In the genomic region with DNA sequence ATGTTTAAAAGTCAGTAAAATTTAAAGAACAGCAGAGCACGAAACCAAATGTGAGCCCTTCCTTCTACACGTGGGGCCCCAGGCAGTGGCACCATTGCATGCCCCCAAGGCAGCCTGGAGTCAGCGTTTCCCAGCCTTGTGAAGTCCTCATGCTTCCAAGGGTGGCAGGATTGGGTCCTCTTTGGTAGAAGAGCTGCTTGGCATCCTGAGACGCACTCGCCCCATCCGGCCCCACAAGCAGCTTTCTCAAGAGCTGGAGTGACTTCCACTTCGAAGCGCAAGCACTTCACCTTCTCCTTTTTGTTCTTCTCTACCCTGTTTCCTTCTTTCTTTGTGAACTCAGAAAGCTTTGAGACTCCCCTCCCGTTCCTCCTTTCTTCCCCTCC, we compare ENCODE assay signal across 2 cellular contexts.
TF ChIP-seq lines count a peak whose summit lies in the region.

No MANE protein-coding gene starts in this region.

TF ChIP-seq in SK-N-SH, 30 proteins besides CTCF, POLR2A, EP300 and RAD21 (continued from another document):
- TF ChIP-seq, protein P1, sequence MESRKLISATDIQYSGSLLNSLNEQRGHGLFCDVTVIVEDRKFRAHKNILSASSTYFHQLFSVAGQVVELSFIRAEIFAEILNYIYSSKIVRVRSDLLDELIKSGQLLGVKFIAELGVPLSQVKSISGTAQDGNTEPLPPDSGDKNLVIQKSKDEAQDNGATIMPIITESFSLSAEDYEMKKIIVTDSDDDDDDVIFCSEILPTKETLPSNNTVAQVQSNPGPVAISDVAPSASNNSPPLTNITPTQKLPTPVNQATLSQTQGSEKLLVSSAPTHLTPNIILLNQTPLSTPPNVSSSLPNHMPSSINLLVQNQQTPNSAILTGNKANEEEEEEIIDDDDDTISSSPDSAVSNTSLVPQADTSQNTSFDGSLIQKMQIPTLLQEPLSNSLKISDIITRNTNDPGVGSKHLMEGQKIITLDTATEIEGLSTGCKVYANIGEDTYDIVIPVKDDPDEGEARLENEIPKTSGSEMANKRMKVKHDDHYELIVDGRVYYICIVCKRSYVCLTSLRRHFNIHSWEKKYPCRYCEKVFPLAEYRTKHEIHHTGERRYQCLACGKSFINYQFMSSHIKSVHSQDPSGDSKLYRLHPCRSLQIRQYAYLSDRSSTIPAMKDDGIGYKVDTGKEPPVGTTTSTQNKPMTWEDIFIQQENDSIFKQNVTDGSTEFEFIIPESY (IDR thresholded peaks at IDR 0.05; ENCODE audit: borderline replicate concordance, low read depth), result no peak
- TF ChIP-seq, protein P2, sequence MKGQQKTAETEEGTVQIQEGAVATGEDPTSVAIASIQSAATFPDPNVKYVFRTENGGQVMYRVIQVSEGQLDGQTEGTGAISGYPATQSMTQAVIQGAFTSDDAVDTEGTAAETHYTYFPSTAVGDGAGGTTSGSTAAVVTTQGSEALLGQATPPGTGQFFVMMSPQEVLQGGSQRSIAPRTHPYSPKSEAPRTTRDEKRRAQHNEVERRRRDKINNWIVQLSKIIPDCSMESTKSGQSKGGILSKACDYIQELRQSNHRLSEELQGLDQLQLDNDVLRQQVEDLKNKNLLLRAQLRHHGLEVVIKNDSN (IDR thresholded peaks at IDR 0.05; ENCODE audit: borderline replicate concordance, low read depth), result no peak

TF ChIP-seq in SK-N-SH treated with all-trans-retinoic acid at 6 μM for 48 hours, 23 proteins besides CTCF, POLR2A, EP300 and RAD21 (continued from another document):
- TF ChIP-seq, protein P3, sequence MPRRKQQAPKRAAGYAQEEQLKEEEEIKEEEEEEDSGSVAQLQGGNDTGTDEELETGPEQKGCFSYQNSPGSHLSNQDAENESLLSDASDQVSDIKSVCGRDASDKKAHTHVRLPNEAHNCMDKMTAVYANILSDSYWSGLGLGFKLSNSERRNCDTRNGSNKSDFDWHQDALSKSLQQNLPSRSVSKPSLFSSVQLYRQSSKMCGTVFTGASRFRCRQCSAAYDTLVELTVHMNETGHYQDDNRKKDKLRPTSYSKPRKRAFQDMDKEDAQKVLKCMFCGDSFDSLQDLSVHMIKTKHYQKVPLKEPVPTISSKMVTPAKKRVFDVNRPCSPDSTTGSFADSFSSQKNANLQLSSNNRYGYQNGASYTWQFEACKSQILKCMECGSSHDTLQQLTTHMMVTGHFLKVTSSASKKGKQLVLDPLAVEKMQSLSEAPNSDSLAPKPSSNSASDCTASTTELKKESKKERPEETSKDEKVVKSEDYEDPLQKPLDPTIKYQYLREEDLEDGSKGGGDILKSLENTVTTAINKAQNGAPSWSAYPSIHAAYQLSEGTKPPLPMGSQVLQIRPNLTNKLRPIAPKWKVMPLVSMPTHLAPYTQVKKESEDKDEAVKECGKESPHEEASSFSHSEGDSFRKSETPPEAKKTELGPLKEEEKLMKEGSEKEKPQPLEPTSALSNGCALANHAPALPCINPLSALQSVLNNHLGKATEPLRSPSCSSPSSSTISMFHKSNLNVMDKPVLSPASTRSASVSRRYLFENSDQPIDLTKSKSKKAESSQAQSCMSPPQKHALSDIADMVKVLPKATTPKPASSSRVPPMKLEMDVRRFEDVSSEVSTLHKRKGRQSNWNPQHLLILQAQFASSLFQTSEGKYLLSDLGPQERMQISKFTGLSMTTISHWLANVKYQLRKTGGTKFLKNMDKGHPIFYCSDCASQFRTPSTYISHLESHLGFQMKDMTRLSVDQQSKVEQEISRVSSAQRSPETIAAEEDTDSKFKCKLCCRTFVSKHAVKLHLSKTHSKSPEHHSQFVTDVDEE (CRISPR knock-in tag; IDR thresholded peaks at IDR 0.05), result no peak
- TF ChIP-seq ISL1 (CRISPR knock-in tag; IDR thresholded peaks at IDR 0.05) (no peak), CSRNP3 (CRISPR knock-in tag; IDR thresholded peaks at IDR 0.05) (no peak)
